In the genomic region with DNA sequence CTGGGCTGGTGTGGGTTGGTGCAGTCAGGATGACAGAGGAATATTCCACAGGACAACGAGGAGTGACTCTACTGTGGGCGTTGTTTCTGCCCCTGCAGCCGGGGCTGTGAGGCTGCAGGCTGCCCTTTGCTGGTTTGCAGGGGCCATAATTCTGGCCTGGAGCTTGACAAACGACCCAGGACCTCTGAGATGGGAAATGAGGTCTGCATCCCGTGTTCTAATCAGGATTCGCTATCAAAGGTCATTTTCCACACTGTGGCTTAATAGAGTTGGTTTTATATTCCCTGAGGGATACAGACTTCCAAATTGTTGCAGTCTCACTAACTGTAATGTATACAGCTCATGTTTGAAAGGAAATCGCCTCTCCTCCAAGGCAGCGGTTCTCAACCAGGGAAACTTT, we compare ENCODE assay signal across 2 cellular contexts.
TF ChIP-seq lines count a peak whose summit lies in the region.

No MANE protein-coding gene starts in this region.

TF ChIP-seq in A549, 52 proteins besides CTCF, POLR2A, EP300 and RAD21 (continued from another document):
- TF ChIP-seq, protein P1, sequence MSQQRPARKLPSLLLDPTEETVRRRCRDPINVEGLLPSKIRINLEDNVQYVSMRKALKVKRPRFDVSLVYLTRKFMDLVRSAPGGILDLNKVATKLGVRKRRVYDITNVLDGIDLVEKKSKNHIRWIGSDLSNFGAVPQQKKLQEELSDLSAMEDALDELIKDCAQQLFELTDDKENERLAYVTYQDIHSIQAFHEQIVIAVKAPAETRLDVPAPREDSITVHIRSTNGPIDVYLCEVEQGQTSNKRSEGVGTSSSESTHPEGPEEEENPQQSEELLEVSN (IDR thresholded peaks at IDR 0.05; ENCODE audit: borderline replicate concordance, low read depth): no peak
- TF ChIP-seq CHD2 (IDR thresholded peaks at IDR 0.05; ENCODE audit: low read length, partially characterized antibody) (no peak), ZC3H11A (IDR thresholded peaks at IDR 0.05) (no peak), ESRRA (IDR thresholded peaks at IDR 0.05; ENCODE audit: borderline replicate concordance, low read length) (no peak), HEYL (CRISPR knock-in tag; IDR thresholded peaks at IDR 0.05) (no peak), HOXB13 (CRISPR knock-in tag; IDR thresholded peaks at IDR 0.05; ENCODE audit: low read depth) (no peak), HDAC2 (IDR thresholded peaks at IDR 0.05) (no peak), MAZ (IDR thresholded peaks at IDR 0.05; ENCODE audit: borderline replicate concordance, low read depth, low read length) (no peak), NFE2L2 (conservative IDR thresholded peaks at IDR 0.05; ENCODE audit: low read length) (no peak), FOXS1 (CRISPR knock-in tag; IDR thresholded peaks at IDR 0.05) (no peak), TP53 (CRISPR knock-in tag; IDR thresholded peaks at IDR 0.05) (no peak), EHMT2 (IDR thresholded peaks at IDR 0.05; ENCODE audit: low read depth) (no peak), POLR2AphosphoS2 (conservative IDR thresholded peaks at IDR 0.05; ENCODE audit: low read length) (no peak), RFX5 (IDR thresholded peaks at IDR 0.05) (no peak), HOXA7 (CRISPR knock-in tag; IDR thresholded peaks at IDR 0.05) (no peak), SMC3 (IDR thresholded peaks at IDR 0.05) (no peak), TFCP2L1 (CRISPR knock-in tag; IDR thresholded peaks at IDR 0.05) (no peak), SREBF2 (IDR thresholded peaks at IDR 0.05) (no peak)
- TF ChIP-seq, protein P2, sequence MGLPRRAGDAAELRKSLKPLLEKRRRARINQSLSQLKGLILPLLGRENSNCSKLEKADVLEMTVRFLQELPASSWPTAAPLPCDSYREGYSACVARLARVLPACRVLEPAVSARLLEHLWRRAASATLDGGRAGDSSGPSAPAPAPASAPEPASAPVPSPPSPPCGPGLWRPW (IDR thresholded peaks at IDR 0.05): no peak
TF ChIP-seq in A549: peak in this region for 0.

TF ChIP-seq in IMR-90, 13 proteins besides CTCF, POLR2A, EP300 and RAD21 (continued from another document):
- TF ChIP-seq, protein P3, sequence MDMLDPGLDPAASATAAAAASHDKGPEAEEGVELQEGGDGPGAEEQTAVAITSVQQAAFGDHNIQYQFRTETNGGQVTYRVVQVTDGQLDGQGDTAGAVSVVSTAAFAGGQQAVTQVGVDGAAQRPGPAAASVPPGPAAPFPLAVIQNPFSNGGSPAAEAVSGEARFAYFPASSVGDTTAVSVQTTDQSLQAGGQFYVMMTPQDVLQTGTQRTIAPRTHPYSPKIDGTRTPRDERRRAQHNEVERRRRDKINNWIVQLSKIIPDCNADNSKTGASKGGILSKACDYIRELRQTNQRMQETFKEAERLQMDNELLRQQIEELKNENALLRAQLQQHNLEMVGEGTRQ (IDR thresholded peaks at IDR 0.05; ENCODE audit: low read depth, low read length): no peak
- TF ChIP-seq CHD1 (IDR thresholded peaks at IDR 0.05; ENCODE audit: low read depth, low read length) (no peak), MAZ (IDR thresholded peaks at IDR 0.05; ENCODE audit: borderline replicate concordance, low read depth, low read length) (no peak), MAFK (IDR thresholded peaks at IDR 0.05; ENCODE audit: low read depth, low read length) (no peak), RCOR1 (IDR thresholded peaks at IDR 0.05; ENCODE audit: insufficient replicate concordance, low read length) (no peak), RFX5 (IDR thresholded peaks at IDR 0.05; ENCODE audit: low read depth, low read length) (no peak), FOS (IDR thresholded peaks at IDR 0.05; ENCODE audit: low read depth, low read length) (no peak), NFE2L2 (IDR thresholded peaks at IDR 0.05; ENCODE audit: low read depth, low read length) (no peak), MXI1 (IDR thresholded peaks at IDR 0.05; ENCODE audit: borderline replicate concordance, low read depth, low read length) (no peak)
